Comparison of ENCODE assay signal across 17 cellular contexts in the genomic region with DNA sequence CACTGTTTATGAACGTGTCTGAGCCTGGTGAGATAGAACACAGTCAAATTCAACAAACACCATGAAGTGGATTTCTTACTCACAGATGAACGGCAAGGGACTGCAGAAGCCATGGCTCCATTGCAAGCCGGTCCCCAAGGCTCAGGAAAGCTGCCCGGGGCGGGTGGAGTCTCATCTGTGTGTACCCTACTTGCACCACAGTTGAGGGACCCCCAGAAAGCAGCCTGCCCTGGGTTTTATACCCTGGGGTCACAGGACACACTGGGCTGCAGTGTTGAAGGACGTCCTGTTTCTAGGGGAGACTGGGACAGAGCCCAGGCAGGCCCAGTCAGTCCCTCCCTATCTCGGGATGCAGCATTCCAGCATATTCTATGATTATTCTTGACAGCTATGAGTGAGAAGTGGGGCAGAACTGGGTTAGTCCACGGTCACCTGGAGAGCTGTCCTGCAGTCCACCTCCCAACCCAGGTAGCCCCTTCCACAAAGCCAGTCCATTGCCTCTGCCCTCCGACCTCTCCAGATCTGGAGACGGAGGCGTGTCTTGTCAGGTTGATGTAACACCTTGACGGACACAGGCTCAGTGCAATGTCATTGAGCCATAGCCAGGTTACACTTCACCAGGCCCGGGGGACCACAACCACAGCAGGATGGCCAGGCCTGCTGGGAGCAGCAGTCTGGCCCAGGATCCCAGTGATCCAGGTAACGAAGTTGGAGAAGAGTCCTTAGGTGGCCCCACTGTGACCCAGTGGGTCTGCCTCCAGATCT.
"Had no signal": no experiment of that assay in that cellular context is flagged by ENCODE, and none has a peak within 500 bp of the region (broad histone marks: within the 10 kb centered on the region; RNA-seq: fewer than 3 reads in every experiment).

No MANE protein-coding gene starts in this region.

- DNase-seq: activated CD8-positive, alpha-beta memory T cell treated with anti-CD3 and anti-CD28 coated beads, Interleukin-2, amount 10 ng/mL, durations not matched to agents 7 days and 5 days; activated gamma-delta T cell treated with Interleukin-2 at 50 U/mL for 16 hours; activated naive CD8-positive, alpha-beta T cell treated with anti-CD3 and anti-CD28 coated beads, Interleukin-2, amount 10 ng/mL, durations not matched to agents 7 days and 5 days; activated T-cell treated with anti-CD3 and anti-CD28 coated beads, Interleukin-2, amount 50 U/mL, for 1 hour; anterior cingulate cortex; cortex of kidney; effector CD4-positive, alpha-beta T cell; hippocampal formation; kidney; psoas muscle; stimulated activated CD4-positive, alpha-beta T cell treated with anti-CD3 and anti-CD28 coated beads, Interleukin-2, amount 100 ng/mL, for 24 hours; substantia nigra had no signal

- H3K4me1 ChIP-seq: psoas muscle, tibial nerve, vagina had no signal

- H3K27me3 Mint-ChIP-seq: activated CD4-positive, alpha-beta memory T cell treated with anti-CD3 and anti-CD28 coated beads for 36 hours; activated CD8-positive, alpha-beta memory T cell treated with anti-CD3 and anti-CD28 coated beads, Interleukin-2, amount 10 ng/mL, durations not matched to agents 7 days and 5 days; activated naive CD8-positive, alpha-beta T cell treated with anti-CD3 and anti-CD28 coated beads, Interleukin-2, amount 10 ng/mL, durations not matched to agents 7 days and 5 days had no signal

- H3K27ac ChIP-seq: psoas muscle, tibial nerve, vagina had no signal

- H3K36me3 Mint-ChIP-seq: activated CD4-positive, alpha-beta memory T cell treated with anti-CD3 and anti-CD28 coated beads for 36 hours; activated CD8-positive, alpha-beta memory T cell treated with anti-CD3 and anti-CD28 coated beads, Interleukin-2, amount 10 ng/mL, durations not matched to agents 7 days and 5 days; activated naive CD8-positive, alpha-beta T cell treated with anti-CD3 and anti-CD28 coated beads, Interleukin-2, amount 10 ng/mL, durations not matched to agents 7 days and 5 days had no signal

- H3K36me3 ChIP-seq: vagina had no signal

- H3K27me3 ChIP-seq: tibial nerve, vagina had no signal

- H3K27ac Mint-ChIP-seq: activated CD8-positive, alpha-beta memory T cell treated with anti-CD3 and anti-CD28 coated beads, Interleukin-2, amount 10 ng/mL, durations not matched to agents 7 days and 5 days; activated naive CD8-positive, alpha-beta T cell treated with anti-CD3 and anti-CD28 coated beads, Interleukin-2, amount 10 ng/mL, durations not matched to agents 7 days and 5 days; mesothelial cell of epicardium had no signal

- ATAC-seq: sciatic nerve had no signal

- H3K9me3 Mint-ChIP-seq: activated CD4-positive, alpha-beta memory T cell treated with anti-CD3 and anti-CD28 coated beads for 36 hours; activated naive CD8-positive, alpha-beta T cell treated with anti-CD3 and anti-CD28 coated beads, Interleukin-2, amount 10 ng/mL, durations not matched to agents 7 days and 5 days; mesothelial cell of epicardium had no signal

- H3K9me3 ChIP-seq: psoas muscle, tibial nerve, vagina had no signal

- H3K4me3 ChIP-seq: psoas muscle, tibial nerve, vagina had no signal

- H3K4me3 Mint-ChIP-seq: activated CD4-positive, alpha-beta memory T cell treated with anti-CD3 and anti-CD28 coated beads for 36 hours; activated CD8-positive, alpha-beta memory T cell treated with anti-CD3 and anti-CD28 coated beads, Interleukin-2, amount 10 ng/mL, durations not matched to agents 7 days and 5 days; activated naive CD8-positive, alpha-beta T cell treated with anti-CD3 and anti-CD28 coated beads, Interleukin-2, amount 10 ng/mL, durations not matched to agents 7 days and 5 days; mesothelial cell of epicardium had no signal
